ENCODE assay signal across 8 cellular contexts in the genomic region with DNA sequence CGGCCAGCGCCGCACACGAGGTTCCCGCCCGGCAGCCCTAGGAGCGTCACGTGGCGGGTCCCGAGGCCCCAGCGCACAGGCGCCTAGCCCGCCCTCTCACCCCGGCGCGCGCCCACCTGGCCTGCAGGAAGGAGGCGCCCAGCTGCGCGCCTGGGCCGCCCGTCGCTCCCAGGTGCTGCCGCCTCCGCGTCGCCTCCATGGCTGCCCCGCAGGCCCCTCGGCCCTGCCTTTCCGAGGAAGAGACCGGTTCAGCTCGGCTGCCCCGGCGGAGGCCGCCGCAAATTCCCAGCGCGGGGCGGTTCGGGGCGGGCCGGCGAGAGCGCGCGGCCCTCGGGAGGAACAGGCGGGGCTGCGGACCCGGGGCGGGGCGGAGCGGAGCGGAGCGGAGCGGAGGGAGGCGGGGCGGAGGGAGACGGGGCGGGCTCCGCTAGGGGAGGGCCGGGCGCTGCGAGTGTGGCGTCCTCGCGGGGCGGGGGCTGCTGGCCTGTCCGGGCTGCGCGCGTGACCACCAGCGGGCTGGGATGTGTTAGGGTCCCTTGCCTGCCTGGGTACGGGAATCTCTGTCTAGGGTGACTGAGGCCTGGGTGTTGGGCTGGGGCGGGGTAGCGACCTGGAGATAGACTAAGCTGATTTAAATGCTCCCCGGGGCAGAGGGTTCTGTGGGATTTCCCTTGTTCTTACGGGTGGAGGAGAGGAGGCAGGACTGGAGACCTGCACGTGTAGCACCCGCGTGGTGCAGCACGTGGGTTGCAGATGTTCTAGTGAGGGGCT. TPM values are rescaled to one million over a fixed set of nuclear protein-coding genes. Genes with fewer than 3 reads are reported as not detected.
A peak's percentile ranks its signal among the peaks of the same experiment; 100 is the strongest.
DNase-seq lines count a peak whose midpoint lies in the region; ATAC-seq and TF ChIP-seq lines count a peak whose summit lies in the region.

A gene (minus strand): TSS at position 343 of the 771 bp plus-strand sequence. CDS start 144 bp downstream, at position 199.

- ATAC-seq in GM19025 (IDR thresholded peaks at IDR 0.05; ENCODE audit: low read depth, unreplicated experiment) (peak; percentile 77), HG03196 (IDR thresholded peaks at IDR 0.05; ENCODE audit: unreplicated experiment) (peak; percentile 58), left colon (peak; percentile 88)

- H3K27ac ChIP-seq in cingulate gyrus (ENCODE audit: low read depth, low read length) = peak within 1 kb of the TSS; percentile 84

- peak within 1 kb of the TSS; percentile 83 for H3K4me3 ChIP-seq in AG09309 (ENCODE audit: control insufficient read depth, low read depth, low read length)

- DNase-seq in AG09309 (ENCODE audit: low read depth) (peak; percentile 32), NCI-H510A treated with DMSO at 0.1 percent for 48 hours (lab: John Stamatoyannopoulos, UW) (peak; percentile 55), left colon (peak; percentile 77 to 87)
- DNase-seq in activated CD4-positive, alpha-beta T cell treated with anti-CD3 and anti-CD28 coated beads for 4 hours = peak; percentile 84 to 85
- peak; percentile 82 to 85 for DNase-seq in stimulated activated CD4-positive, alpha-beta T cell treated with anti-CD3 and anti-CD28 coated beads, Interleukin-1b, Interleukin-23, amount 100 ng/mL, for 4 hours (ENCODE audit: low read depth in 2 of 2)

- intact Hi-C loops in left colon (cut with DNase I, micrococcal nuclease) = no loop called here

- TF ChIP-seq CTCF in AG09309 (IDR thresholded peaks at IDR 0.05; ENCODE audit: control insufficient read depth, insufficient read depth, low read depth, low read length, missing control alignments) = no peak

RNA-seq across cellular contexts. Expression of the gene that starts here (rescaled TPM):
- total RNA-seq in left colon = 10 to 100 TPM; 24.6 to 32.2 TPM

Comparison
In these comparisons a context has a peak if more than half of its experiments do, and no peak if none do; other contexts are left out.
1. Peak in every context shown above with its lines: DNase-seq, ATAC-seq, H3K4me3 ChIP-seq and H3K27ac ChIP-seq.
2. DNase-seq: peak in every context shown above with its lines; median percentile 84 in activated CD4-positive, alpha-beta T cell treated with anti-CD3 and anti-CD28 coated beads for 4 hours; 84 in stimulated activated CD4-positive, alpha-beta T cell treated with anti-CD3 and anti-CD28 coated beads, Interleukin-1b, Interleukin-23, amount 100 ng/mL, for 4 hours; 82 in left colon; 55 in NCI-H510A treated with DMSO at 0.1 percent for 48 hours; 32 in AG09309.